ENCODE assay signal across 8 cellular contexts in genomic region chr11:62856333-62856910, GRCh38. TPM values are rescaled to one million over a fixed set of nuclear protein-coding genes. Genes with fewer than 3 reads are reported as not detected.
DNase-seq lines count a peak whose midpoint lies in the region; ATAC-seq lines count a peak whose summit lies in the region.

No MANE protein-coding gene starts in this region.

- peaks cover 3 to 29% of the 10 kb centered on the region in 2 experiments for H3K36me3 ChIP-seq in trophoblast cell (ENCODE audit: control insufficient read depth in 1 of 2, insufficient read depth in 2 of 2, low read length in 2 of 2)

- H2BK5ac ChIP-seq in trophoblast cell (ENCODE audit: low read depth, low read length, poor library complexity) = peak overlapping the region; percentile 77

- H3K79me2 ChIP-seq in trophoblast cell (ENCODE audit: control insufficient read depth, insufficient read depth, low read length, poor library complexity) = peaks cover 17% of the 10 kb centered on the region

- peak; percentile 31 for DNase-seq in NCI-H146 (lab: John Stamatoyannopoulos, UW)
- DNase-seq in NCI-H146 treated with DMSO at 0.1 percent for 48 hours (lab: John Stamatoyannopoulos, UW; ENCODE audit: unreplicated experiment) = no peak
- peak; percentile 40 for DNase-seq in RPMI8226
- peak in 1 of 2 donors; percentile 24 for DNase-seq in trophoblast cell
- DNase-seq in OCI-M2 (lab: John Stamatoyannopoulos, UW; ENCODE audit: unreplicated experiment) = no peak
- no peak for DNase-seq in LoVo (ENCODE audit: low spot score)

- peak overlapping the region; percentile 71 for H3K4me2 ChIP-seq in trophoblast cell (ENCODE audit: low read length)

- peaks cover 22% of the 10 kb centered on the region for H3K79me1 ChIP-seq in trophoblast cell (ENCODE audit: low read length)

- H3K4me1 ChIP-seq in trophoblast cell (ENCODE audit: control insufficient read depth in 1 of 2, insufficient read depth in 2 of 2, low read length in 2 of 2) = peaks cover 12 to 20% of the 10 kb centered on the region in 2 experiments

- no peaks in the 10 kb centered on the region for H3K9me3 ChIP-seq in trophoblast cell (ENCODE audit: insufficient read depth, low read depth, low read length)

- H3K27ac ChIP-seq in trophoblast cell (ENCODE audit: low read depth, low read length) = peak overlapping the region; percentile 92

- H3K27me3 ChIP-seq in trophoblast cell (ENCODE audit: insufficient read depth, low read length) = no peaks in the 10 kb centered on the region

- WGBS in trophoblast cell (ENCODE audit: extremely low coverage, insufficient coverage, insufficient read length) = no CpG with 5 or more reads among the region's 20 CpGs

- peak overlapping the region; percentile 39 for H4K8ac ChIP-seq in trophoblast cell (ENCODE audit: low read depth, low read length)

- peak overlapping the region; percentile 73 for H3K18ac ChIP-seq in trophoblast cell (ENCODE audit: low read length)

- peak overlapping the region; percentile 74 for H3K4me3 ChIP-seq in trophoblast cell (ENCODE audit: low read depth, low read length)

- peak overlapping the region; percentile 21 for H2AFZ ChIP-seq in trophoblast cell (ENCODE audit: insufficient read depth, low read length, poor library complexity)

- peak overlapping the region; percentile 43 for H3K14ac ChIP-seq in trophoblast cell (ENCODE audit: low read length)

- peak overlapping the region; percentile 84 for H2BK120ac ChIP-seq in trophoblast cell (ENCODE audit: insufficient read depth, low read length, poor library complexity)

- peak overlapping the region; percentile 94 for H4K91ac ChIP-seq in trophoblast cell (ENCODE audit: low read depth, low read length)

- ATAC-seq in esophagus mucosa (peak; percentile 1), GM18867 (IDR thresholded peaks at IDR 0.05; ENCODE audit: unreplicated experiment) (no peak)

- H3K23ac ChIP-seq in trophoblast cell (ENCODE audit: low read length) = no peak overlapping the region

- peak overlapping the region; percentile 92 for H4K12ac ChIP-seq in trophoblast cell (ENCODE audit: low read depth, low read length)

- H3K9ac ChIP-seq in trophoblast cell (ENCODE audit: low read length) = peak overlapping the region; percentile 78

- peak overlapping the region; percentile 57 for H2AK5ac ChIP-seq in trophoblast cell (ENCODE audit: low read length)

- peak overlapping the region; percentile 48 for H3K4ac ChIP-seq in trophoblast cell (ENCODE audit: low read depth, low read length)

- H2BK12ac ChIP-seq in trophoblast cell (ENCODE audit: low read length) = peak overlapping the region; percentile 28

RNA-seq across cellular contexts. Expression of gene WDR74, which starts 17.0 kb away (rescaled TPM):
- total RNA-seq in esophagus mucosa = 41.0 TPM
- polyA plus RNA-seq in trophoblast cell (2013) = 36.6 and 38.4 TPM in 2 replicates

RNA-seq across cellular contexts. Expression of gene TEX54, which starts 23.8 kb away (rescaled TPM):
- not detected for total RNA-seq in esophagus mucosa
- not detected in 2 replicates for polyA plus RNA-seq in trophoblast cell (2013)

RNA-seq across cellular contexts. Expression of gene SLC3A2, which starts 24.3 kb away (rescaled TPM):
- total RNA-seq in esophagus mucosa = 233 TPM
- polyA plus RNA-seq in trophoblast cell (2013) = 473 and 540 TPM in 2 replicates

RNA-seq across cellular contexts. Expression of gene STX5, which starts 24.6 kb away (rescaled TPM):
- total RNA-seq in esophagus mucosa = 25.1 TPM
- polyA plus RNA-seq in trophoblast cell (2013) = 70.9 and 72.0 TPM in 2 replicates

RNA-seq across cellular contexts. Expression of gene NXF1, which starts 51.2 kb away (rescaled TPM):
- 39.1 TPM for total RNA-seq in esophagus mucosa
- polyA plus RNA-seq in trophoblast cell (2013) = 65.8 and 70.4 TPM in 2 replicates

Comparison
In these comparisons a context has a peak if more than half of its experiments do, and no peak if none do; other contexts are left out.
1. DNase-seq: peak in NCI-H146 (single experiment) and RPMI8226 (single experiment); none in NCI-H146 treated with DMSO at 0.1 percent for 48 hours (single experiment), OCI-M2 (single experiment) and LoVo (single experiment).